28 cellular contexts compared by ENCODE assay signal in genomic region chr5:36844305-36844704, GRCh38.
"Had no signal": no experiment of that assay in that cellular context is flagged by ENCODE, and none has a peak within 500 bp of the region (broad histone marks: within the 10 kb centered on the region; RNA-seq: fewer than 3 reads in every experiment).

No MANE protein-coding gene starts in this region.

- H3K4me1 ChIP-seq: ascending aorta, SJCRH30 had no signal

- H3K9me3 ChIP-seq: ascending aorta, SJCRH30 had no signal

- H3K27me3 Mint-ChIP-seq: activated naive CD8-positive, alpha-beta T cell treated with anti-CD3 and anti-CD28 coated beads for 36 hours had no signal

- H3K9me3 Mint-ChIP-seq: activated CD4-positive, alpha-beta T cell treated with anti-CD3 and anti-CD28 coated beads, Interleukin-2, amount 10 ng/mL, durations not matched to agents 7 days and 5 days; activated naive CD8-positive, alpha-beta T cell treated with anti-CD3 and anti-CD28 coated beads for 36 hours; activated T-helper 17 cell treated with anti-CD3 and anti-CD28 coated beads, Interleukin-2, amount 50 U/mL, for 72 hours; T-helper 1 cell treated with Interleukin-12 subunit alpha and Interleukin-12 subunit beta and Interleukin-4 antibody, amounts not matched to agents 30 μg/mL and 1 μg/mL, for 36 hours; T-helper 2 cell treated with Interferon-gamma antibody and Interleukin-4, amounts not matched to agents 5 μg/mL and 100 μg/mL, for 36 hours had no signal

- H3K27ac ChIP-seq: ascending aorta, cardiac muscle cell, SJCRH30, SK-N-MC had no signal

- H3K36me3 Mint-ChIP-seq: activated CD4-positive, alpha-beta memory T cell treated with anti-CD3 and anti-CD28 coated beads for 36 hours had no signal

- H3K27ac Mint-ChIP-seq: activated CD4-positive, alpha-beta memory T cell treated with anti-CD3 and anti-CD28 coated beads for 36 hours; activated CD4-positive, alpha-beta T cell treated with anti-CD3 and anti-CD28 coated beads, Interleukin-2, amount 10 ng/mL, durations not matched to agents 7 days and 5 days; activated naive CD8-positive, alpha-beta T cell treated with anti-CD3 and anti-CD28 coated beads for 36 hours; activated T-cell treated with anti-CD3 and anti-CD28 coated beads, Interleukin-2, amount 50 U/mL, for 72 hours; activated T-helper 17 cell treated with anti-CD3 and anti-CD28 coated beads, Interleukin-2, amount 50 U/mL, for 72 hours; T-helper 1 cell treated with Interleukin-12 subunit alpha and Interleukin-12 subunit beta and Interleukin-4 antibody, amounts not matched to agents 30 μg/mL and 1 μg/mL, for 36 hours; T-helper 2 cell treated with Interferon-gamma antibody and Interleukin-4, amounts not matched to agents 5 μg/mL and 100 μg/mL, for 36 hours had no signal

- H3K27me3 ChIP-seq: ascending aorta, cardiac muscle cell, SJCRH30 had no signal

- H3K36me3 ChIP-seq: ascending aorta, cardiac muscle cell, SJCRH30 had no signal

- H3K4me3 ChIP-seq: ascending aorta, cardiac muscle cell, K562, SJCRH30, SK-N-MC had no signal

- H3K4me3 Mint-ChIP-seq: activated CD4-positive, alpha-beta memory T cell treated with anti-CD3 and anti-CD28 coated beads for 36 hours; activated CD4-positive, alpha-beta T cell treated with anti-CD3 and anti-CD28 coated beads, Interleukin-2, amount 10 ng/mL, durations not matched to agents 7 days and 5 days; activated naive CD8-positive, alpha-beta T cell treated with anti-CD3 and anti-CD28 coated beads for 36 hours; activated T-cell treated with anti-CD3 and anti-CD28 coated beads, Interleukin-2, amount 50 U/mL, for 72 hours; activated T-helper 17 cell treated with anti-CD3 and anti-CD28 coated beads, Interleukin-2, amount 50 U/mL, for 72 hours; central memory CD8-positive, alpha-beta T cell; T-helper 1 cell treated with Interleukin-12 subunit alpha and Interleukin-12 subunit beta and Interleukin-4 antibody, amounts not matched to agents 30 μg/mL and 1 μg/mL, for 36 hours; T-helper 2 cell treated with Interferon-gamma antibody and Interleukin-4, amounts not matched to agents 5 μg/mL and 100 μg/mL, for 36 hours had no signal

- DNase-seq: activated CD4-positive, alpha-beta memory T cell treated with anti-CD3 and anti-CD28 coated beads for 36 hours; activated CD4-positive, alpha-beta T cell treated with anti-CD3 and anti-CD28 coated beads, Interleukin-2, amount 10 ng/mL, durations not matched to agents 7 days and 5 days; activated effector memory CD4-positive, alpha-beta T cell treated with anti-CD3 and anti-CD28 coated beads, Interleukin-2, amount 50 U/mL, for 16 hours; activated naive CD4-positive, alpha-beta T cell; activated naive CD4-positive, alpha-beta T cell treated with anti-CD3 and anti-CD28 coated beads, Interleukin-2, amount 50 U/mL, for 16 hours; activated naive CD8-positive, alpha-beta T cell treated with anti-CD3 and anti-CD28 coated beads for 36 hours; activated T-cell treated with anti-CD3 and anti-CD28 coated beads, Interleukin-2, amount 50 U/mL, for 1 hour; activated T-cell treated with anti-CD3 and anti-CD28 coated beads, Interleukin-2, amount 50 U/mL, for 72 hours; amniotic stem cell; NCI-H1092 treated with DMSO at 0.1 percent for 48 hours; NCI-H1436; NCI-H1694; NCI-H1930; NCI-H2081 treated with DMSO at 0.1 percent for 48 hours; NCI-H2171; NCI-H510A; NCI-H526; NCI-H748 treated with DMSO at 0.1 percent for 48 hours; SHP77; SJCRH30 had no signal

- ATAC-seq: activated T-cell treated with anti-CD3 and anti-CD28 coated beads, Interleukin-2, amount 50 U/mL, for 72 hours; activated T-helper 17 cell treated with anti-CD3 and anti-CD28 coated beads, Interleukin-2, amount 50 U/mL, for 72 hours; K562 had no signal
